ENCODE assay signal across 21 cellular contexts in genomic region chr3:16503191-16503776, GRCh38. TPM values are rescaled to one million over a fixed set of nuclear protein-coding genes. Genes with fewer than 3 reads are reported as not detected.
DNase-seq lines count a peak whose midpoint lies in the region; ATAC-seq and TF ChIP-seq lines count a peak whose summit lies in the region.
"Had no signal": no experiment of that assay in that cellular context is flagged by ENCODE, and none has a peak within 500 bp of the region (broad histone marks: within the 10 kb centered on the region; RNA-seq: fewer than 3 reads in every experiment).

No MANE protein-coding gene starts in this region.

- H3K36me3 ChIP-seq in Loucy (ENCODE audit: insufficient read depth, low read length) = peaks cover 19% of the 10 kb centered on the region; the same call in 1 of the 2 replicates
- no peaks in the 10 kb centered on the region for H3K36me3 ChIP-seq in vagina
- H3K36me3 ChIP-seq: BE2C, breast epithelium had no signal

- H3K27ac ChIP-seq in RWPE1 (no peak overlapping the region), vagina (no peak overlapping the region)
- H3K27ac ChIP-seq: breast epithelium, HL-60, upper lobe of right lung had no signal

- no peak overlapping the region for H3K9ac ChIP-seq in Loucy (ENCODE audit: low read depth, low read length, poor library complexity, severe bottlenecking)

- TF ChIP-seq CTCF in AG10803 (conservative IDR thresholded peaks at IDR 0.05; ENCODE audit: low read length) = no peak
- no peak for TF ChIP-seq CTCF in CD14-positive monocyte (IDR thresholded peaks at IDR 0.05)
- no peak for TF ChIP-seq CTCF in Loucy (conservative IDR thresholded peaks at IDR 0.05; ENCODE audit: low read length)
- TF ChIP-seq CTCF in fibroblast of the aortic adventitia (IDR thresholded peaks at IDR 0.05; ENCODE audit: insufficient read depth, low read length) = no peak
- no peak for TF ChIP-seq CTCF in RWPE1 (conservative IDR thresholded peaks at IDR 0.05; ENCODE audit: low read depth)
- no peak for TF ChIP-seq CTCF in osteocyte (IDR thresholded peaks at IDR 0.05)
- TF ChIP-seq CTCF in vagina (IDR thresholded peaks at IDR 0.05) = no peak

- peaks cover 100% of the 10 kb centered on the region for H3K79me2 ChIP-seq in Loucy (ENCODE audit: insufficient read depth, low read length)

- intact Hi-C loops in CD14-positive monocyte (cut with micrococcal nuclease) (no loop called here), vagina (cut with DNase I) (no loop called here)

- no peak overlapping the region for H3K4me3 Mint-ChIP-seq in CD14-positive monocyte
- no peak overlapping the region for H3K4me3 Mint-ChIP-seq in osteocyte (ENCODE audit: unreplicated experiment)
- H3K4me3 Mint-ChIP-seq: activated T-cell treated with anti-CD3 and anti-CD28 coated beads, Interleukin-2, amount 50 U/mL, for 4 hours; naive thymus-derived CD8-positive, alpha-beta T cell had no signal

- peaks cover 43% of the 10 kb centered on the region for H4K20me1 ChIP-seq in Loucy (ENCODE audit: insufficient read depth, low read length, poor library complexity, severe bottlenecking)

- no peaks in the 10 kb centered on the region for H3K27me3 ChIP-seq in Loucy (ENCODE audit: insufficient read depth, low read length, poor library complexity, severe bottlenecking)
- no peaks in the 10 kb centered on the region for H3K27me3 ChIP-seq in vagina
- H3K27me3 ChIP-seq: BE2C, breast epithelium, upper lobe of right lung had no signal

- no peak overlapping the region for H2AFZ ChIP-seq in Loucy (ENCODE audit: low read length)

- TF ChIP-seq POLR2A in vagina (IDR thresholded peaks at IDR 0.05) = no peak

- DNase-seq in AG10803 (ENCODE audit: low read depth) = peak; percentile 61
- DNase-seq in CD14-positive monocyte (ENCODE audit: low spot score) = no peak
- peak; percentile 19 for DNase-seq in fibroblast of the aortic adventitia (ENCODE audit: low read depth)
- no peak for DNase-seq in RWPE1 (ENCODE audit: low spot score)
- no peak for DNase-seq in osteocyte (ENCODE audit: extremely low spot score, unreplicated experiment)
- no peak for DNase-seq in vagina (ENCODE audit: extremely low spot score in 2 of 2)
- DNase-seq: activated CD4-positive, alpha-beta T cell treated with anti-CD3 and anti-CD28 coated beads, Interleukin-2, amount 50 U/mL, for 4 hours; activated T-cell treated with anti-CD3 and anti-CD28 coated beads, Interleukin-2, amount 50 U/mL, for 4 hours; BE2C; GF-D8; mesenchymal stem cell; naive thymus-derived CD8-positive, alpha-beta T cell; NCI-H1694; stimulated activated CD4-positive, alpha-beta T cell treated with anti-CD3 and anti-CD28 coated beads, Interleukin-1b, Interleukin-23, amount 100 ng/mL, for 48 hours; upper lobe of right lung had no signal

- POLR2A ChIA-PET in RWPE1 (lab: Yijun Ruan, JAX; ENCODE audit: low non-redundant PET) = no interaction called here

- peaks cover 17 to 38% of the 10 kb centered on the region in 2 donors for H3K36me3 Mint-ChIP-seq in CD14-positive monocyte
- peaks cover 27% of the 10 kb centered on the region for H3K36me3 Mint-ChIP-seq in osteocyte (ENCODE audit: unreplicated experiment)

- CTCF ChIA-PET in RWPE1 (lab: Yijun Ruan, JAX) = no interaction called here

- H3K4me1 ChIP-seq in Loucy (ENCODE audit: insufficient read depth, low read length, poor library complexity, severe bottlenecking) (peaks cover 75% of the 10 kb centered on the region), vagina (peaks cover 3% of the 10 kb centered on the region)
- H3K4me1 ChIP-seq: BE2C, breast epithelium had no signal

- H3K4me3 ChIP-seq in AG10803 (ENCODE audit: low read length) (no peak overlapping the region), Loucy (ENCODE audit: low read length, poor library complexity, severe bottlenecking) (no peak overlapping the region), fibroblast of the aortic adventitia (ENCODE audit: low read depth, low read length) (no peak overlapping the region), vagina (no peak overlapping the region)
- H3K4me3 ChIP-seq: breast epithelium, upper lobe of right lung had no signal

- H3K27me3 Mint-ChIP-seq in CD14-positive monocyte (ENCODE audit: low read depth in 3 of 3) (no peaks in the 10 kb centered on the region), osteocyte (ENCODE audit: unreplicated experiment) (no peaks in the 10 kb centered on the region)
- H3K27me3 Mint-ChIP-seq: naive thymus-derived CD8-positive, alpha-beta T cell had no signal

- H3K9me2 ChIP-seq in Loucy (replicated peaks; ENCODE audit: low read depth, low read length) = no peaks in the 10 kb centered on the region

- H3K4me1 Mint-ChIP-seq in CD14-positive monocyte (peaks cover 34% of the 10 kb centered on the region), osteocyte (ENCODE audit: unreplicated experiment) (peaks cover 26% of the 10 kb centered on the region)

- H3K9me3 Mint-ChIP-seq in CD14-positive monocyte (peaks cover 3 to 12% (median 7%) of the 10 kb centered on the region in 7 donors), osteocyte (ENCODE audit: unreplicated experiment) (no peaks in the 10 kb centered on the region)
- H3K9me3 Mint-ChIP-seq: activated T-cell treated with anti-CD3 and anti-CD28 coated beads, Interleukin-2, amount 50 U/mL, for 4 hours; naive thymus-derived CD8-positive, alpha-beta T cell had no signal

- H3F3A ChIP-seq in Loucy (ENCODE audit: low read depth) = no peaks in the 10 kb centered on the region

- no peaks in the 10 kb centered on the region for H3K9me3 ChIP-seq in Loucy (ENCODE audit: insufficient read depth, low read depth, low read length)
- H3K9me3 ChIP-seq in vagina = no peaks in the 10 kb centered on the region
- H3K9me3 ChIP-seq: BE2C, breast epithelium, upper lobe of right lung had no signal

- H3K27ac Mint-ChIP-seq in CD14-positive monocyte (peak overlapping the region in 5 of 7 donors; percentile 28 to 72 (median 68)), osteocyte (ENCODE audit: unreplicated experiment) (no peak overlapping the region)

- no peak for ATAC-seq in HG02870 (IDR thresholded peaks at IDR 0.05; ENCODE audit: unreplicated experiment)
- ATAC-seq: HCT116, Right ventricle myocardium inferior, upper lobe of right lung had no signal

- H3K4me2 ChIP-seq in Loucy (ENCODE audit: low read depth, low read length, poor library complexity, severe bottlenecking) = peak overlapping the region; percentile 22

RNA-seq across cellular contexts. Expression of gene RFTN1, which starts 10.2 kb away (rescaled TPM):
- 10 to 100 TPM; 27.2 to 28.0 TPM for polyA plus RNA-seq in CD14-positive monocyte
- 47.7 and 54.7 TPM in 2 replicates for total RNA-seq in fibroblast of the aortic adventitia (ENCODE audit: low replicate concordance)
- total RNA-seq in osteocyte = 79.6 and 84.1 TPM in 2 replicates
- total RNA-seq in vagina = 47.4 TPM

Comparison
In these comparisons a context has a peak if more than half of its experiments do, and no peak if none do; other contexts are left out.
1. DNase-seq: peak in AG10803 (single experiment) and fibroblast of the aortic adventitia (single experiment); none in CD14-positive monocyte (single experiment), RWPE1 (single experiment), osteocyte (single experiment) and vagina (0 of 2).